Comparison of ENCODE assay signal across 9 cellular contexts in genomic region chrX:24014388-24015018, GRCh38. TPM values are rescaled to one million over a fixed set of nuclear protein-coding genes. Genes with fewer than 3 reads are reported as not detected.
A peak's percentile ranks its signal among the peaks of the same experiment; 100 is the strongest.
DNase-seq lines count a peak whose midpoint lies in the region; ATAC-seq, FAIRE-seq and TF ChIP-seq lines count a peak whose summit lies in the region.
"Had no signal": no experiment of that assay in that cellular context is flagged by ENCODE, and none has a peak within 500 bp of the region (broad histone marks: within the 10 kb centered on the region; RNA-seq: fewer than 3 reads in every experiment).

No MANE protein-coding gene starts in this region.

- H3K4me1 ChIP-seq in cardiac muscle cell (ENCODE audit: low read depth) (peaks cover 23% of the 10 kb centered on the region), mucosa of descending colon (ENCODE audit: low read depth) (no peaks in the 10 kb centered on the region), small intestine (ENCODE audit: control insufficient read depth in 2 of 2, insufficient read depth in 1 of 2, low read depth in 1 of 2, low read length in 1 of 2) (no peaks in the 10 kb centered on the region), Karpas-422 (ENCODE audit: low read length) (peaks cover under 1% of the 10 kb centered on the region; the same call in 1 of the 2 replicates)

- peaks cover 13% of the 10 kb centered on the region; the same call in 1 of the 2 replicates for H4K20me1 ChIP-seq in Karpas-422 (ENCODE audit: insufficient read depth, low read depth, low read length)

- H3K4me3 ChIP-seq in cardiac muscle cell (no peak overlapping the region), foreskin fibroblast (ENCODE audit: low read depth in 1 of 2, low read length in 2 of 2) (no peak overlapping the region), mucosa of descending colon (no peak overlapping the region), small intestine (ENCODE audit: low read depth in 1 of 2, low read length in 2 of 2) (no peak overlapping the region), Karpas-422 (ENCODE audit: low read length) (no peak overlapping the region)

- peak overlapping the region; percentile 82 for H3K27ac ChIP-seq in cardiac muscle cell
- no peak overlapping the region for H3K27ac ChIP-seq in small intestine (ENCODE audit: low read depth in 1 of 2, low read length in 1 of 2)
- H3K27ac ChIP-seq in Karpas-422 (ENCODE audit: low read length) = no peak overlapping the region

- H3K27me3 ChIP-seq in cardiac muscle cell = no peaks in the 10 kb centered on the region
- no peaks in the 10 kb centered on the region for H3K27me3 ChIP-seq in small intestine (ENCODE audit: control insufficient read depth in 2 of 2, insufficient read depth in 2 of 2, low read length in 2 of 2)
- H3K27me3 ChIP-seq in Karpas-422 (ENCODE audit: low read length) = no peaks in the 10 kb centered on the region

- peaks cover 91% of the 10 kb centered on the region for H3K79me2 ChIP-seq in Karpas-422 (ENCODE audit: low read length)

- no peak overlapping the region for H3K4me2 ChIP-seq in Karpas-422 (ENCODE audit: low read depth, low read length, poor library complexity, severe bottlenecking)

- no peak overlapping the region for H2AFZ ChIP-seq in Karpas-422 (ENCODE audit: low read length)

- no peak overlapping the region for H3K9ac ChIP-seq in Karpas-422 (ENCODE audit: low read length)

- TF ChIP-seq CTCF in cardiac muscle cell (IDR thresholded peaks at IDR 0.05; ENCODE audit: low read depth, low read length) (no peak), foreskin fibroblast (IDR thresholded peaks at IDR 0.05; ENCODE audit: low read depth, low read length) (no peak), mucosa of descending colon (IDR thresholded peaks at IDR 0.05) (no peak)

- ATAC-seq in mucosa of descending colon = no peak

- peak; percentile 57 for DNase-seq in activated naive CD4-positive, alpha-beta T cell treated with Interleukin-2 at 50 U/mL for 16 hours
- no peak for DNase-seq in activated naive CD4-positive, alpha-beta T cell (lab: John Stamatoyannopoulos, UW)
- DNase-seq in MV-4-11 (lab: John Stamatoyannopoulos, UW) (peak; percentile 6), cardiac muscle cell (ENCODE audit: low read depth in 1 of 2, low spot score in 1 of 2) (peak in 1 of 2 donors; percentile 49), foreskin fibroblast (no peak), mucosa of descending colon (no peak), small intestine (no peak), Karpas-422 (no peak)

- intact Hi-C loops in mucosa of descending colon (cut with DNase I, micrococcal nuclease) = no loop called here

- H3K36me3 ChIP-seq in cardiac muscle cell (no peaks in the 10 kb centered on the region), mucosa of descending colon (ENCODE audit: low read depth) (no peaks in the 10 kb centered on the region), small intestine (ENCODE audit: control insufficient read depth in 2 of 2, insufficient read depth in 2 of 2, low read length in 2 of 2) (no peaks in the 10 kb centered on the region), Karpas-422 (ENCODE audit: insufficient read depth, low read length) (no peaks in the 10 kb centered on the region)

- H3K9me3 ChIP-seq in cardiac muscle cell (ENCODE audit: low read depth) (no peaks in the 10 kb centered on the region), mucosa of descending colon (no peaks in the 10 kb centered on the region), small intestine (ENCODE audit: control insufficient read depth, low read depth) (no peaks in the 10 kb centered on the region), Karpas-422 (ENCODE audit: low read length) (no peaks in the 10 kb centered on the region)

- no peak for FAIRE-seq in small intestine (lab: Jason Lieb, UNC)
- FAIRE-seq: endothelial cell of umbilical vein had no signal

- WGBS in small intestine, 3 donors = 40 to 48% (median 44%) methylated on average over 5 of the region's 5 CpGs

- H3K9me2 ChIP-seq in Karpas-422 (replicated peaks; ENCODE audit: insufficient read depth, low read length) = no peaks in the 10 kb centered on the region

RNA-seq across cellular contexts. Expression of gene KLHL15, which starts 12.5 kb away (rescaled TPM):
- 9.9 and 15.8 TPM in 2 replicates for total RNA-seq in cardiac muscle cell
- 3.5 and 8.4 TPM in 2 replicates for polyA plus RNA-seq in cardiac muscle cell
- total RNA-seq in mucosa of descending colon = 1 to 10 TPM; 3.3 to 9.7 (median 3.4) TPM
- 1 to 10 TPM in 2 of 3 donors, under 1 TPM in 1; 0.81 to 2.4 (median 1.3) TPM for polyA plus RNA-seq in small intestine
- 12.7 and 23.7 TPM in 2 replicates for total RNA-seq in Karpas-422 (2014; rRNA removed; shearing (Covaris generic); ENCODE audit: low replicate concordance)

RNA-seq across cellular contexts. Expression of gene EIF2S3, which starts 40.3 kb away (rescaled TPM):
- 196 and 246 TPM in 2 replicates for total RNA-seq in cardiac muscle cell
- polyA plus RNA-seq in cardiac muscle cell = 76.4 and 108 TPM in 2 replicates
- total RNA-seq in mucosa of descending colon = 100 to 1,000 TPM; 113 to 157 (median 136) TPM
- polyA plus RNA-seq in small intestine = 10 to 100 TPM; 38.2 to 92.3 (median 61.1) TPM
- total RNA-seq in Karpas-422 (2014; rRNA removed; shearing (Covaris generic); ENCODE audit: low replicate concordance) = 160 and 198 TPM in 2 replicates

Comparison
In these comparisons a context has a peak if more than half of its experiments do, and no peak if none do; other contexts are left out.
1. DNase-seq: peak in activated naive CD4-positive, alpha-beta T cell treated with Interleukin-2 at 50 U/mL for 16 hours (single experiment) and MV-4-11 (single experiment); none in activated naive CD4-positive, alpha-beta T cell (0 of 4), foreskin fibroblast (0 of 2), mucosa of descending colon (0 of 3), small intestine (single experiment) and Karpas-422 (single experiment).